Comparison of ENCODE assay signal across 1 cellular context in the genomic region with DNA sequence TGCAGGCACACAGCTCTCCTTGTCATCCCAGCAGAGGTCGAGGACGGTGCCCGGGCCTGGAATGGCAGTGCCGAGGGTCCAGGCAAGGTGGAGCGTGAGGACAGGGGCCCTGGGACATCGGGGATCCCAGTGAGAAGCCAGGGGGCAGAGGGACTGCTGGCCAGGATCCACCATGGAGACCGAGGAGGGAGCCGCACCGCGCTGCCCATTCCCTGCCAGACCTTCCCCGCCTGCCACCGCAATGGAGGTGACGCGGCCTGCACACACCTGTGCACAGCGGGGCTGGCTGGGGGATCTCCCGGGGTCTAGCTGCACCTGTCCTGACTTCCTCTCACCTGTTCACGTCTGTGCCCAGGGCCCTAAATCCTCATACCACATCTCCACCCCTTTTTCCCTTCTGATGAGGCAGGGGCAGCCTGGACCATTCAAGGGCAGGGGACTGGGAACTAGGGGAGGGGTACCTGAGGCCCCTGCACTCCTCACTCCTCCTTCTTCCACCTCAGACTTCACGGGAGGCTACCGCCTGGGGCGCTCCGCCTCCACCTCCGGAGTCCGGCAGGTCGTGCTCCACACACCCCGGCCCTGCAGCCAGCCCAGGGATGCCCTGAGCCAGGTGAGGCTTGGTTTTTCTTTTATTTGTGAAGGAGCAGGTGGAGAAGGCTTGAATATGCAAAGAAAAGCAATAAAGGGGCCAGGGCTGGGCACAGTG.
TF ChIP-seq lines count a peak whose summit lies in the region.

No MANE protein-coding gene starts in this region.

TF ChIP-seq in K562, 482 proteins besides CTCF, POLR2A, EP300 and RAD21:
- TF ChIP-seq CBX5 (IDR thresholded peaks at IDR 0.05; ENCODE audit: borderline replicate concordance, low read depth): no peak
- TF ChIP-seq, protein P1, sequence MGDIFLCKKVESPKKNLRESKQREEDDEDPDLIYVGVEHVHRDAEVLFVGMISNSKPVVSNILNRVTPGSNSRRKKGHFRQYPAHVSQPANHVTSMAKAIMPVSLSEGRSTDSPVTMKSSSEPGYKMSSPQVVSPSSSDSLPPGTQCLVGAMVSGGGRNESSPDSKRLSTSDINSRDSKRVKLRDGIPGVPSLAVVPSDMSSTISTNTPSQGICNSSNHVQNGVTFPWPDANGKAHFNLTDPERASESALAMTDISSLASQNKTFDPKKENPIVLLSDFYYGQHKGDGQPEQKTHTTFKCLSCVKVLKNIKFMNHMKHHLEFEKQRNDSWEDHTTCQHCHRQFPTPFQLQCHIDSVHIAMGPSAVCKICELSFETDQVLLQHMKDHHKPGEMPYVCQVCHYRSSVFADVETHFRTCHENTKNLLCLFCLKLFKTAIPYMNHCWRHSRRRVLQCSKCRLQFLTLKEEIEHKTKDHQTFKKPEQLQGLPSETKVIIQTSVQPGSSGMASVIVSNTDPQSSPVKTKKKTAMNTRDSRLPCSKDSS (IDR thresholded peaks at IDR 0.05; ENCODE audit: low read depth, partially characterized antibody): no peak
- no peak for TF ChIP-seq BDP1 (IDR thresholded peaks at IDR 0.05; ENCODE audit: insufficient read depth, insufficient read length)
- TF ChIP-seq, protein P2, sequence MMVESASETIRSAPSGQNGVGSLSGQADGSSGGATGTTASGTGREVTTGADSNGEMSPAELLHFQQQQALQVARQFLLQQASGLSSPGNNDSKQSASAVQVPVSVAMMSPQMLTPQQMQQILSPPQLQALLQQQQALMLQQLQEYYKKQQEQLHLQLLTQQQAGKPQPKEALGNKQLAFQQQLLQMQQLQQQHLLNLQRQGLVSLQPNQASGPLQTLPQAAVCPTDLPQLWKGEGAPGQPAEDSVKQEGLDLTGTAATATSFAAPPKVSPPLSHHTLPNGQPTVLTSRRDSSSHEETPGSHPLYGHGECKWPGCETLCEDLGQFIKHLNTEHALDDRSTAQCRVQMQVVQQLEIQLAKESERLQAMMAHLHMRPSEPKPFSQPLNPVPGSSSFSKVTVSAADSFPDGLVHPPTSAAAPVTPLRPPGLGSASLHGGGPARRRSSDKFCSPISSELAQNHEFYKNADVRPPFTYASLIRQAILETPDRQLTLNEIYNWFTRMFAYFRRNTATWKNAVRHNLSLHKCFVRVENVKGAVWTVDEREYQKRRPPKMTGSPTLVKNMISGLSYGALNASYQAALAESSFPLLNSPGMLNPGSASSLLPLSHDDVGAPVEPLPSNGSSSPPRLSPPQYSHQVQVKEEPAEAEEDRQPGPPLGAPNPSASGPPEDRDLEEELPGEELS (CRISPR knock-in tag; IDR thresholded peaks at IDR 0.05; ENCODE audit: borderline replicate concordance): no peak
- no peak for TF ChIP-seq TCF3 (CRISPR knock-in tag; IDR thresholded peaks at IDR 0.05)
- no peak for TF ChIP-seq SMAD3 (CRISPR knock-in tag; conservative IDR thresholded peaks at IDR 0.05)
- no peak for TF ChIP-seq RAD51 (IDR thresholded peaks at IDR 0.05; ENCODE audit: borderline replicate concordance, low read depth)
- TF ChIP-seq TCF7L2 (IDR thresholded peaks at IDR 0.05; ENCODE audit: low read depth, low read length): no peak
- no peak for TF ChIP-seq MBD2 (IDR thresholded peaks at IDR 0.05; ENCODE audit: borderline replicate concordance, low read depth)
- no peak for TF ChIP-seq MEF2D (tag; conservative IDR thresholded peaks at IDR 0.05; ENCODE audit: low read depth)
- no peak for TF ChIP-seq CBX8 (IDR thresholded peaks at IDR 0.05; ENCODE audit: borderline replicate concordance, extremely low read depth, low read depth, low read length, poor library complexity, severe bottlenecking)
- TF ChIP-seq, protein P3, sequence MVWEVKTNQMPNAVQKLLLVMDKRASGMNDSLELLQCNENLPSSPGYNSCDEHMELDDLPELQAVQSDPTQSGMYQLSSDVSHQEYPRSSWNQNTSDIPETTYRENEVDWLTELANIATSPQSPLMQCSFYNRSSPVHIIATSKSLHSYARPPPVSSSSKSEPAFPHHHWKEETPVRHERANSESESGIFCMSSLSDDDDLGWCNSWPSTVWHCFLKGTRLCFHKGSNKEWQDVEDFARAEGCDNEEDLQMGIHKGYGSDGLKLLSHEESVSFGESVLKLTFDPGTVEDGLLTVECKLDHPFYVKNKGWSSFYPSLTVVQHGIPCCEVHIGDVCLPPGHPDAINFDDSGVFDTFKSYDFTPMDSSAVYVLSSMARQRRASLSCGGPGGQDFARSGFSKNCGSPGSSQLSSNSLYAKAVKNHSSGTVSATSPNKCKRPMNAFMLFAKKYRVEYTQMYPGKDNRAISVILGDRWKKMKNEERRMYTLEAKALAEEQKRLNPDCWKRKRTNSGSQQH (CRISPR knock-in tag; IDR thresholded peaks at IDR 0.05): no peak
- TF ChIP-seq GABPA (tag; conservative IDR thresholded peaks at IDR 0.05; ENCODE audit: low read depth): no peak
